In the genomic region with DNA sequence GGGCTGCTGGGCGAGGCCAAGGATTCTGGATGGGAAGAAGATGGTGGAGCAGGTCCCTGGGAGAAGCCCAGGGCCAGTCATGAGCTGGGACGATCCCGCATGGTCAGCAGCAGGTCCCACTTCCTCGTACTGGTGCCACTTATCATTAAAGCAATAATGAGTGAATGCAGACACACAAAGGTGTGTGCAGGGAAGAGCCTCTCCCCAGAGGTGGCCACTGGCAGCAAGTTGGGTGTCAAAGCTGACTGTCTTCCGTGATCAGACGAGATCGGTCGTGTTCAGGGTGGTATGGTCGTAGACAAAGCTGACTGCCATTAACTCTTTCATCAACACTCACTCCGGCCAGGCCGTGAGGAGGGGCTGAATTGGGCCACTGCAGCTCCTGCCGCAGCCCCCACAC, we compare ENCODE assay signal across 1 cellular context.
TF ChIP-seq lines count a peak whose summit lies in the region.

No MANE protein-coding gene starts in this region.

TF ChIP-seq in IMR-90, 13 proteins besides CTCF, POLR2A, EP300 and RAD21:
- no peak for TF ChIP-seq CHD1 (IDR thresholded peaks at IDR 0.05; ENCODE audit: low read depth, low read length)
- TF ChIP-seq NFE2L2 (IDR thresholded peaks at IDR 0.05; ENCODE audit: low read depth, low read length): no peak
